Comparison of ENCODE assay signal across 9 cellular contexts in genomic region chr3:112013058-112013783, GRCh38. TPM values are rescaled to one million over a fixed set of nuclear protein-coding genes. Genes with fewer than 3 reads are reported as not detected.
A peak's percentile ranks its signal among the peaks of the same experiment; 100 is the strongest.
DNase-seq lines count a peak whose midpoint lies in the region; ATAC-seq, FAIRE-seq and TF ChIP-seq lines count a peak whose summit lies in the region.
"Had no signal": no experiment of that assay in that cellular context is flagged by ENCODE, and none has a peak within 500 bp of the region (broad histone marks: within the 10 kb centered on the region; RNA-seq: fewer than 3 reads in every experiment).

No MANE protein-coding gene starts in this region.

- H3K27me3 Mint-ChIP-seq in T-helper 17 cell (no peaks in the 10 kb centered on the region), astrocyte (ENCODE audit: low read depth, unreplicated experiment) (no peaks in the 10 kb centered on the region)

- no peaks in the 10 kb centered on the region for H4K20me1 ChIP-seq in astrocyte (ENCODE audit: insufficient read depth, low read length)

- no peak overlapping the region for H3K4me3 ChIP-seq in BE2C (ENCODE audit: low read depth, low read length)
- no peak overlapping the region for H3K4me3 ChIP-seq in astrocyte (ENCODE audit: insufficient read depth, low read depth, low read length)
- H3K4me3 ChIP-seq in right cardiac atrium (ENCODE audit: low read length) = no peak overlapping the region
- H3K4me3 ChIP-seq in gastrocnemius medialis = peak overlapping the region in 2 of 4 donors; percentile 8 to 29

- DNase-seq in BE2C (peak; percentile 59), T-helper 17 cell (peak in 2 of 3 donors; percentile 12 to 37), astrocyte (ENCODE audit: low read depth) (peak; percentile 51), right cardiac atrium (peak; percentile 63 to 79 (median 72)), gastrocnemius medialis (peak; percentile 36 to 39), NCI-H748 treated with DMSO at 0.1 percent for 48 hours (lab: John Stamatoyannopoulos, UW) (no peak)

- no peak for TF ChIP-seq POLR2A in gastrocnemius medialis (IDR thresholded peaks at IDR 0.05)

- H3K27ac Mint-ChIP-seq in T-helper 17 cell (no peak overlapping the region), astrocyte (ENCODE audit: unreplicated experiment) (no peak overlapping the region)

- H3K36me3 ChIP-seq in BE2C (no peaks in the 10 kb centered on the region), astrocyte (ENCODE audit: insufficient read depth, low read length) (peaks cover 12% of the 10 kb centered on the region), gastrocnemius medialis (no peaks in the 10 kb centered on the region)

- H3K4me1 Mint-ChIP-seq in T-helper 17 cell (peaks cover 13% of the 10 kb centered on the region), astrocyte (ENCODE audit: low read depth, unreplicated experiment) (peaks cover 13% of the 10 kb centered on the region)

- H3K27ac ChIP-seq in astrocyte (ENCODE audit: low read depth, low read length) (no peak overlapping the region), right cardiac atrium (ENCODE audit: low read length) (peak overlapping the region; percentile 59), gastrocnemius medialis (peak overlapping the region in 1 of 4 donors; percentile 5)
- H3K27ac ChIP-seq: KMS-11 had no signal

- no peak overlapping the region for H3K9ac ChIP-seq in astrocyte (ENCODE audit: low read length)
- H3K9ac ChIP-seq: KMS-11 had no signal

- no peaks in the 10 kb centered on the region for H3K79me2 ChIP-seq in astrocyte (ENCODE audit: insufficient read depth, low read length)

- peaks cover 4% of the 10 kb centered on the region; the same call in 1 of the 2 replicates for H3K4me1 ChIP-seq in BE2C
- H3K4me1 ChIP-seq in astrocyte (ENCODE audit: insufficient read depth, low read length) = peaks cover 3% of the 10 kb centered on the region
- H3K4me1 ChIP-seq in right cardiac atrium (ENCODE audit: control insufficient read depth, insufficient read depth, low read length) = peaks cover 5% of the 10 kb centered on the region
- peaks cover 4% of the 10 kb centered on the region in 2 donors for H3K4me1 ChIP-seq in gastrocnemius medialis

- H3K27me3 ChIP-seq in BE2C (no peaks in the 10 kb centered on the region), astrocyte (ENCODE audit: insufficient read depth, low read length) (no peaks in the 10 kb centered on the region), right cardiac atrium (ENCODE audit: control insufficient read depth, insufficient read depth) (no peaks in the 10 kb centered on the region), gastrocnemius medialis (no peaks in the 10 kb centered on the region)

- intact Hi-C loops in right cardiac atrium (cut with DNase I) = no loop called here
- intact Hi-C loops in gastrocnemius medialis (cut with DNase I; ENCODE audit: low total_unique reads) = loop anchor here (2.0 kb wide), 2 partner anchors 24 to 344 kb away; no protein-coding TSS in a partner anchor

- H3K36me3 Mint-ChIP-seq in T-helper 17 cell (ENCODE audit: low read depth) (no peaks in the 10 kb centered on the region), astrocyte (ENCODE audit: low read depth, unreplicated experiment) (no peaks in the 10 kb centered on the region)

- peak; percentile 37 for FAIRE-seq in astrocyte (lab: Jason Lieb, UNC)

- H3K4me2 ChIP-seq in astrocyte (ENCODE audit: low read length) = peak overlapping the region; percentile 4
- H3K4me2 ChIP-seq: KMS-11 had no signal

- peaks cover 1% of the 10 kb centered on the region for H3K9me3 Mint-ChIP-seq in astrocyte (ENCODE audit: unreplicated experiment)

- 35% methylated on average over 19 of the region's 19 CpGs for WGBS in right cardiac atrium

- in situ Hi-C loops in gastrocnemius medialis (cut with MboI; ENCODE audit: low sequenced_read_pairs in 4 of 4) = no loop called here

- H3K9me3 ChIP-seq in BE2C (no peaks in the 10 kb centered on the region), T-helper 17 cell (ENCODE audit: control insufficient read depth, low read length, poor library complexity, severe bottlenecking) (no peaks in the 10 kb centered on the region), astrocyte (ENCODE audit: insufficient read depth, low read depth, low read length) (no peaks in the 10 kb centered on the region), right cardiac atrium (ENCODE audit: control insufficient read depth, low read length) (no peaks in the 10 kb centered on the region), gastrocnemius medialis (no peaks in the 10 kb centered on the region)

- H2AFZ ChIP-seq in astrocyte (ENCODE audit: low read depth, low read length) = peak overlapping the region; percentile 52

- ATAC-seq in GM19035 (IDR thresholded peaks at IDR 0.05; ENCODE audit: unreplicated experiment) (peak; percentile 87), HG03432 (IDR thresholded peaks at IDR 0.05; ENCODE audit: unreplicated experiment) (peak; percentile 93), T-helper 17 cell (peak; percentile 87), right cardiac atrium (peak; percentile 82 to 86), gastrocnemius medialis (peak; percentile 87 to 94)

- TF ChIP-seq CTCF in BE2C (IDR thresholded peaks at IDR 0.05; ENCODE audit: low read depth, low read length) (peak; percentile 81), astrocyte (IDR thresholded peaks at IDR 0.05; ENCODE audit: insufficient read depth, low read depth, low read length) (peak; percentile 73), gastrocnemius medialis (IDR thresholded peaks at IDR 0.05 in 4 of 5, conservative IDR thresholded peaks at IDR 0.05 in 1 of 5) (peak; percentile 24 to 72 (median 53))

- H3K4me3 Mint-ChIP-seq in T-helper 17 cell = no peak overlapping the region
- no peak overlapping the region for H3K4me3 Mint-ChIP-seq in astrocyte (ENCODE audit: unreplicated experiment)

RNA-seq across cellular contexts. Expression of gene TAGLN3, which starts 14.5 kb away (rescaled TPM):
- 96.4 TPM for polyA plus RNA-seq in BE2C (2012; ENCODE audit: insufficient read depth, insufficient read length, low read depth)
- total RNA-seq in T-helper 17 cell (under 1 TPM in 1 of 2 donors, not detected in 1; 0.32 TPM), astrocyte (7.9 and 8.7 TPM in 2 replicates), right cardiac atrium (under 1 TPM in 3 of 4 donors, not detected in 1; 0.28 to 0.74 (median 0.53) TPM), gastrocnemius medialis (not detected)
- 0.52 TPM for polyA plus RNA-seq in right cardiac atrium

RNA-seq across cellular contexts. Expression of gene TMPRSS7, which starts 21.3 kb away (rescaled TPM):
- polyA plus RNA-seq in BE2C (2012; ENCODE audit: insufficient read depth, insufficient read length, low read depth) = not detected
- total RNA-seq in T-helper 17 cell = under 1 TPM in 1 of 2 donors, not detected in 1; 0.12 TPM
- total RNA-seq in astrocyte = not detected in 2 replicates
- not detected for total RNA-seq in right cardiac atrium
- polyA plus RNA-seq in right cardiac atrium = not detected
- total RNA-seq in gastrocnemius medialis = not detected

RNA-seq across cellular contexts. Expression of gene ABHD10, which starts 34.4 kb away (rescaled TPM):
- polyA plus RNA-seq in BE2C (2012; ENCODE audit: insufficient read depth, insufficient read length, low read depth) = 61.5 TPM
- total RNA-seq in T-helper 17 cell = 10 to 100 TPM; 18.2 to 18.7 TPM
- total RNA-seq in astrocyte = 26.6 and 28.6 TPM in 2 replicates
- 10 to 100 TPM; 26.3 to 39.0 (median 31.1) TPM for total RNA-seq in right cardiac atrium
- 23.5 TPM for polyA plus RNA-seq in right cardiac atrium
- 10 to 100 TPM in 1 of 4 donors, 1 to 10 TPM in 3; 6.3 to 13.3 (median 9.0) TPM for total RNA-seq in gastrocnemius medialis
